Comparison of ENCODE assay signal across 9 cellular contexts in genomic region chr1:183794084-183794483, GRCh38.
"Had no signal": no experiment of that assay in that cellular context is flagged by ENCODE, and none has a peak within 500 bp of the region (broad histone marks: within the 10 kb centered on the region; RNA-seq: fewer than 3 reads in every experiment).

No MANE protein-coding gene starts in this region.

- H3K4me1 ChIP-seq: HAP-1 had no signal

- H3K9me3 Mint-ChIP-seq: HFFc6 had no signal

- FAIRE-seq: K562 had no signal

- H3K36me3 ChIP-seq: HAP-1 had no signal

- H3K9ac ChIP-seq: GM23248 had no signal

- H3K4me3 Mint-ChIP-seq: HFFc6 had no signal

- DNase-seq: GM23248, GOT3, H7, HFFc6, IMR-90 had no signal

- ATAC-seq: HCT116, K562 had no signal

- H3K27ac Mint-ChIP-seq: HFFc6 had no signal

- H3K4me3 ChIP-seq: GM23248, HAP-1, K562 had no signal

- H3K9me3 ChIP-seq: HAP-1 had no signal

- H3K27ac ChIP-seq: GM23248, HL-60 had no signal
